ENCODE assay signal across 1 cellular context in the genomic region with DNA sequence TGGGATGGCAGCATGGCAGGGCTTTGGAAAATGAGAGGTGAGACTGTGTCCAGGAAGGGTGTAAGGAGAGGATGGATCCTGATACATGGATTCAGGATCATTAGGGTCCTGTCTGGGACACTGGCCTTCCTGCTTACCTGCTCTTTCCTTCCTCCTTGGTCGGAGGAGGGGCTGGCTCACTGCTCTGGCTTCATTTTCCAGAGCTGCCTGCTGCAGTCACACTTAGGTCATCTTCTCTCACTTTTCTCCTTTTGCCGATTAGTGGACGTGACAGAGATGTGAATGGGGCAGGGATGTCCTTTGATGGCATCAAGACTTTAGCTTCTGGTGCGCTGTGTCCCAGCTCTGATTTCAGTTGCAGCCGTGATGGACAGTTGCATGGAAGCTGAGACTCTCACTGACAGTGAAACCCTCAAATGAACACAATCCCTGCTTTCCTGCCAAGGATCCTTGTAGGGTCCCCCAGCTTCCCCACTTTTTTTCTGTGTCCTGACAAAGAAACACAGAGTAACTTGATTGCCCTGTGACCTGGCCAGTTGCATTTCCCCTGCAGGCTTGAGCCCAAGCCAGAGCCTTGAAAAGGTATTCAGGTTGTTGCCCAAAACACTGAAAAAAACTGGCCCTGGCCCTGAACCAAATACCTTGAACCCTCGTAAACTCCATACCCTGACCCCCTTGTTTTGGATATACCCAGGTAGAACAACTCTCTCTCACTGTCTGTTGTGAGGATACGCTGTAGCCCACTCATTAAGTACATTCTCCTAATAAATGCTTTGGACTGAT.
TF ChIP-seq lines count a peak whose summit lies in the region.

No MANE protein-coding gene starts in this region.

TF ChIP-seq in neural cell, 6 proteins besides CTCF, POLR2A, EP300 and RAD21:
- peak; percentile 6 for TF ChIP-seq SMC3 (conservative IDR thresholded peaks at IDR 0.05; ENCODE audit: poor library complexity)
- no peak for TF ChIP-seq EZH2 (IDR thresholded peaks at IDR 0.05; ENCODE audit: borderline replicate concordance, insufficient read depth, low read length, poor library complexity, severe bottlenecking)
- TF ChIP-seq REST (IDR thresholded peaks at IDR 0.05; ENCODE audit: borderline replicate concordance) = no peak
